10 cellular contexts compared by ENCODE assay signal in genomic region chr10:111207525-111207924, GRCh38.
A peak's percentile ranks its signal among the peaks of the same experiment; 100 is the strongest.
DNase-seq lines count a peak whose midpoint lies in the region; ATAC-seq and TF ChIP-seq lines count a peak whose summit lies in the region.
"Had no signal": no experiment of that assay in that cellular context is flagged by ENCODE, and none has a peak within 500 bp of the region (broad histone marks: within the 10 kb centered on the region; RNA-seq: fewer than 3 reads in every experiment).

No MANE protein-coding gene starts in this region.

- H3K4me3 Mint-ChIP-seq in GM23338 (no peak overlapping the region), endodermal cell (no peak overlapping the region)
- H3K4me3 Mint-ChIP-seq: activated naive CD8-positive, alpha-beta T cell; memory B cell had no signal

- intact Hi-C loops in prostate gland (cut with DNase I), result no loop called here

- H3K4me3 ChIP-seq in GM23338, result no peak overlapping the region
- no peak overlapping the region for H3K4me3 ChIP-seq in OCI-LY1 (ENCODE audit: low read depth, low read length, poor library complexity, severe bottlenecking)
- H3K4me3 ChIP-seq in endodermal cell (ENCODE audit: low read length), result no peak overlapping the region
- H3K4me3 ChIP-seq in MG63, result no peak overlapping the region
- no peak overlapping the region for H3K4me3 ChIP-seq in prostate gland

- ATAC-seq in GM23338, result peak; percentile 51
- no peak for ATAC-seq in GM18517 (IDR thresholded peaks at IDR 0.05; ENCODE audit: unreplicated experiment)
- no peak for ATAC-seq in HG03469 (IDR thresholded peaks at IDR 0.05; ENCODE audit: unreplicated experiment)

- H3K79me2 ChIP-seq in GM23338 (replicated peaks; ENCODE audit: insufficient read depth) (no peaks in the 10 kb centered on the region), OCI-LY1 (ENCODE audit: insufficient read depth, low read length) (no peaks in the 10 kb centered on the region)

- TF ChIP-seq POLR2A in prostate gland (IDR thresholded peaks at IDR 0.05), result no peak

- H3K9me2 ChIP-seq in GM23338 (ENCODE audit: insufficient read depth) (no peaks in the 10 kb centered on the region; the same call in 1 of the 2 replicates), OCI-LY1 (ENCODE audit: low read depth, low read length) (no peaks in the 10 kb centered on the region)

- no peak overlapping the region for H3K27ac Mint-ChIP-seq in GM23338
- H3K27ac Mint-ChIP-seq in endodermal cell, result no peak overlapping the region
- H3K27ac Mint-ChIP-seq: activated naive CD8-positive, alpha-beta T cell; memory B cell had no signal

- no peak overlapping the region for H3K4me2 ChIP-seq in GM23338
- H3K4me2 ChIP-seq in OCI-LY1 (ENCODE audit: low read length), result no peak overlapping the region

- 71 to 72% methylated on average over 5 of the region's 5 CpGs for WGBS in endodermal cell (ENCODE audit: insufficient coverage in 1 of 2, insufficient read length in 1 of 2), 2 experiments
- WGBS in prostate gland, result 59% methylated on average over 5 of the region's 5 CpGs

- peak; percentile 28 for DNase-seq in GM23338 (ENCODE audit: low spot score)
- peak; percentile 68 for DNase-seq in endodermal cell
- no peak for DNase-seq in MG63
- DNase-seq in prostate gland (ENCODE audit: low spot score), result no peak

- H4K20me1 ChIP-seq in GM23338 (replicated peaks; ENCODE audit: insufficient read depth) (no peaks in the 10 kb centered on the region), OCI-LY1 (ENCODE audit: insufficient read depth, low read length) (no peaks in the 10 kb centered on the region)

- H3K27ac ChIP-seq in C4-2B, result no peak overlapping the region
- no peak overlapping the region for H3K27ac ChIP-seq in GM23338 (ENCODE audit: low read depth)
- no peak overlapping the region for H3K27ac ChIP-seq in OCI-LY1 (ENCODE audit: low read depth, low read length, poor library complexity, severe bottlenecking)
- H3K27ac ChIP-seq in endodermal cell (ENCODE audit: low read depth, low read length), result no peak overlapping the region
- no peak overlapping the region for H3K27ac ChIP-seq in prostate gland

- no peaks in the 10 kb centered on the region for H3F3A ChIP-seq in GM23338 (replicated peaks; ENCODE audit: low read depth)
- H3F3A ChIP-seq in OCI-LY1 (ENCODE audit: insufficient read depth, low read length), result no peaks in the 10 kb centered on the region

- H2AFZ ChIP-seq in GM23338 (no peak overlapping the region), OCI-LY1 (ENCODE audit: low read length) (no peak overlapping the region)

- peaks cover 4% of the 10 kb centered on the region for H3K27me3 Mint-ChIP-seq in GM23338 (ENCODE audit: insufficient read depth, low read depth, poor library complexity)
- H3K27me3 Mint-ChIP-seq in endodermal cell (ENCODE audit: insufficient read depth), result peaks cover 12% of the 10 kb centered on the region

- H3K27me3 ChIP-seq in GM23338 (ENCODE audit: insufficient read depth), result no peaks in the 10 kb centered on the region
- H3K27me3 ChIP-seq in OCI-LY1 (ENCODE audit: insufficient read depth, low read length), result no peaks in the 10 kb centered on the region
- H3K27me3 ChIP-seq in endodermal cell (ENCODE audit: control insufficient read depth, insufficient read depth, low read length, poor library complexity, severe bottlenecking), result peaks cover 28% of the 10 kb centered on the region
- no peaks in the 10 kb centered on the region for H3K27me3 ChIP-seq in MG63
- H3K27me3 ChIP-seq in prostate gland (replicated peaks; ENCODE audit: insufficient read depth), result no peaks in the 10 kb centered on the region

- H3K9me3 Mint-ChIP-seq in GM23338, result no peaks in the 10 kb centered on the region
- no peaks in the 10 kb centered on the region for H3K9me3 Mint-ChIP-seq in endodermal cell
- H3K9me3 Mint-ChIP-seq: memory B cell had no signal

- no peak overlapping the region for H3K9ac ChIP-seq in OCI-LY1 (ENCODE audit: low read length)
- no peak overlapping the region for H3K9ac ChIP-seq in endodermal cell (ENCODE audit: extremely low read depth, low read length, poor library complexity, severe bottlenecking)

- H3K9me3 ChIP-seq in OCI-LY1 (ENCODE audit: low read length) (no peaks in the 10 kb centered on the region), endodermal cell (ENCODE audit: control insufficient read depth, low read length) (no peaks in the 10 kb centered on the region), MG63 (no peaks in the 10 kb centered on the region), prostate gland (no peaks in the 10 kb centered on the region)

- H3K4me1 ChIP-seq in GM23338 (ENCODE audit: insufficient read depth), result 0 out of 2 replicates have a peak, but pooled peaks cover 3% of the 10 kb centered on the region
- no peaks in the 10 kb centered on the region for H3K4me1 ChIP-seq in OCI-LY1 (ENCODE audit: insufficient read depth, low read length, severe bottlenecking)
- H3K4me1 ChIP-seq in endodermal cell (ENCODE audit: control insufficient read depth, insufficient read depth, low read length), result no peaks in the 10 kb centered on the region
- H3K4me1 ChIP-seq in prostate gland (replicated peaks), result no peaks in the 10 kb centered on the region

- H3K36me3 Mint-ChIP-seq in GM23338 (ENCODE audit: low read depth) (no peaks in the 10 kb centered on the region), endodermal cell (ENCODE audit: low read depth) (no peaks in the 10 kb centered on the region)
- H3K36me3 Mint-ChIP-seq: activated naive CD8-positive, alpha-beta T cell; memory B cell had no signal

- TF ChIP-seq CTCF in C4-2B (conservative IDR thresholded peaks at IDR 0.05), result peak; percentile 43
- peak; percentile 61 to 76 for TF ChIP-seq CTCF in GM23338 (conservative IDR thresholded peaks at IDR 0.05; ENCODE audit: low read depth in 2 of 2)
- TF ChIP-seq CTCF in OCI-LY1 (IDR thresholded peaks at IDR 0.05; ENCODE audit: low read length), result peak; percentile 74
- peak; percentile 79 for TF ChIP-seq CTCF in endodermal cell (conservative IDR thresholded peaks at IDR 0.05)
- peak in 1 of 4 experiments; percentile 29 for TF ChIP-seq CTCF in prostate gland (IDR thresholded peaks at IDR 0.05)

- no peaks in the 10 kb centered on the region for H3K36me3 ChIP-seq in GM23338 (ENCODE audit: insufficient read depth)
- no peaks in the 10 kb centered on the region for H3K36me3 ChIP-seq in OCI-LY1 (ENCODE audit: insufficient read depth, low read length)
- H3K36me3 ChIP-seq in endodermal cell (ENCODE audit: control insufficient read depth, insufficient read depth, low read length), result no peaks in the 10 kb centered on the region
- H3K36me3 ChIP-seq in MG63, result no peaks in the 10 kb centered on the region
- no peaks in the 10 kb centered on the region for H3K36me3 ChIP-seq in prostate gland

- H3K4me1 Mint-ChIP-seq in GM23338 (peaks cover 8% of the 10 kb centered on the region), endodermal cell (no peaks in the 10 kb centered on the region)
- H3K4me1 Mint-ChIP-seq: memory B cell had no signal

TF ChIP-seq in GM23338, 12 proteins besides CTCF, POLR2A, EP300 and RAD21 (continues in another document):
- no peak for TF ChIP-seq NANOG (IDR thresholded peaks at IDR 0.05; ENCODE audit: borderline replicate concordance)
- TF ChIP-seq STAT1 (IDR thresholded peaks at IDR 0.05; ENCODE audit: unreplicated experiment), result no peak
- TF ChIP-seq, protein P1, sequence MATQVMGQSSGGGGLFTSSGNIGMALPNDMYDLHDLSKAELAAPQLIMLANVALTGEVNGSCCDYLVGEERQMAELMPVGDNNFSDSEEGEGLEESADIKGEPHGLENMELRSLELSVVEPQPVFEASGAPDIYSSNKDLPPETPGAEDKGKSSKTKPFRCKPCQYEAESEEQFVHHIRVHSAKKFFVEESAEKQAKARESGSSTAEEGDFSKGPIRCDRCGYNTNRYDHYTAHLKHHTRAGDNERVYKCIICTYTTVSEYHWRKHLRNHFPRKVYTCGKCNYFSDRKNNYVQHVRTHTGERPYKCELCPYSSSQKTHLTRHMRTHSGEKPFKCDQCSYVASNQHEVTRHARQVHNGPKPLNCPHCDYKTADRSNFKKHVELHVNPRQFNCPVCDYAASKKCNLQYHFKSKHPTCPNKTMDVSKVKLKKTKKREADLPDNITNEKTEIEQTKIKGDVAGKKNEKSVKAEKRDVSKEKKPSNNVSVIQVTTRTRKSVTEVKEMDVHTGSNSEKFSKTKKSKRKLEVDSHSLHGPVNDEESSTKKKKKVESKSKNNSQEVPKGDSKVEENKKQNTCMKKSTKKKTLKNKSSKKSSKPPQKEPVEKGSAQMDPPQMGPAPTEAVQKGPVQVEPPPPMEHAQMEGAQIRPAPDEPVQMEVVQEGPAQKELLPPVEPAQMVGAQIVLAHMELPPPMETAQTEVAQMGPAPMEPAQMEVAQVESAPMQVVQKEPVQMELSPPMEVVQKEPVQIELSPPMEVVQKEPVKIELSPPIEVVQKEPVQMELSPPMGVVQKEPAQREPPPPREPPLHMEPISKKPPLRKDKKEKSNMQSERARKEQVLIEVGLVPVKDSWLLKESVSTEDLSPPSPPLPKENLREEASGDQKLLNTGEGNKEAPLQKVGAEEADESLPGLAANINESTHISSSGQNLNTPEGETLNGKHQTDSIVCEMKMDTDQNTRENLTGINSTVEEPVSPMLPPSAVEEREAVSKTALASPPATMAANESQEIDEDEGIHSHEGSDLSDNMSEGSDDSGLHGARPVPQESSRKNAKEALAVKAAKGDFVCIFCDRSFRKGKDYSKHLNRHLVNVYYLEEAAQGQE (IDR thresholded peaks at IDR 0.05; ENCODE audit: unreplicated experiment), result no peak
- no peak for TF ChIP-seq JUNB (IDR thresholded peaks at IDR 0.05; ENCODE audit: unreplicated experiment)
- no peak for TF ChIP-seq POLR2AphosphoS5 (IDR thresholded peaks at IDR 0.05; ENCODE audit: low read depth)
- no peak for TF ChIP-seq CREB1 (CRISPR knock-in tag; IDR thresholded peaks at IDR 0.05; ENCODE audit: low read depth)
- no peak for TF ChIP-seq ZNF114 (CRISPR knock-in tag; IDR thresholded peaks at IDR 0.05)
- TF ChIP-seq EZH2 (IDR thresholded peaks at IDR 0.05; ENCODE audit: low read depth, unreplicated experiment), result no peak
- no peak for TF ChIP-seq ETS1 (IDR thresholded peaks at IDR 0.05)

Comparison
In these comparisons a context has a peak if more than half of its experiments do, and no peak if none do; other contexts are left out.
1. DNase-seq: peak in GM23338 (single experiment) and endodermal cell (single experiment); none in MG63 (single experiment) and prostate gland (single experiment).